Comparison of ENCODE assay signal across 17 cellular contexts in genomic region chr11:95545116-95545875, GRCh38.
DNase-seq lines count a peak whose midpoint lies in the region; ATAC-seq, FAIRE-seq and TF ChIP-seq lines count a peak whose summit lies in the region.
"Had no signal": no experiment of that assay in that cellular context is flagged by ENCODE, and none has a peak within 500 bp of the region (broad histone marks: within the 10 kb centered on the region; RNA-seq: fewer than 3 reads in every experiment).

No MANE protein-coding gene starts in this region.

- H3K4me1 ChIP-seq in esophagus muscularis mucosa, result peaks cover 0 to 6% (median 0%) of the 10 kb centered on the region in 4 donors
- peaks cover 15% of the 10 kb centered on the region for H3K4me1 ChIP-seq in CD4-positive, alpha-beta memory T cell (ENCODE audit: insufficient read depth, low read length)
- H3K4me1 ChIP-seq: parathyroid adenoma had no signal

- no peak overlapping the region for H3K27ac Mint-ChIP-seq in CD4-positive, alpha-beta memory T cell
- H3K27ac Mint-ChIP-seq: activated naive CD4-positive, alpha-beta T cell treated with anti-CD3 and anti-CD28 coated beads, Interleukin-2, amount 50 U/mL, for 24 hours had no signal

- H3K4me1 Mint-ChIP-seq in CD4-positive, alpha-beta memory T cell, result peaks cover 3 to 13% (median 10%) of the 10 kb centered on the region in 4 donors

- H3K9me3 ChIP-seq in esophagus muscularis mucosa, result no peaks in the 10 kb centered on the region
- no peaks in the 10 kb centered on the region for H3K9me3 ChIP-seq in CD4-positive, alpha-beta memory T cell (ENCODE audit: control insufficient read depth in 1 of 2, low read length in 2 of 2)
- H3K9me3 ChIP-seq: heart left ventricle, tibial artery had no signal

- no peak for TF ChIP-seq EP300 in esophagus muscularis mucosa (IDR thresholded peaks at IDR 0.05)

- no peak overlapping the region for H3K4me3 Mint-ChIP-seq in CD4-positive, alpha-beta memory T cell
- H3K4me3 Mint-ChIP-seq: activated naive CD4-positive, alpha-beta T cell treated with anti-CD3 and anti-CD28 coated beads, Interleukin-2, amount 50 U/mL, for 24 hours had no signal

- DNase-seq in HFF-Myc (ENCODE audit: extremely low read depth, low read depth) (no peak), SK-MEL-5 (ENCODE audit: low read depth, low spot score) (peak; percentile 47), esophagus muscularis mucosa (ENCODE audit: extremely low spot score) (peak; percentile 89), GM19239 (ENCODE audit: insufficient read length, low spot score) (no peak)
- no peak for DNase-seq in CD4-positive, alpha-beta memory T cell
- no peak for DNase-seq in activated CD4-positive, CD25-positive, alpha-beta regulatory T cell treated with anti-CD3 and anti-CD28 coated beads, Interleukin-2, amount 50 U/mL, for 72 hours
- DNase-seq: activated CD8-positive, alpha-beta memory T cell treated with anti-CD3 and anti-CD28 coated beads, Interleukin-2, amount 50 U/mL, for 48 hours; DND-41; heart left ventricle; NCI-H2171; tibial artery had no signal

- CTCF ChIA-PET in CD4-positive, alpha-beta memory T cell (lab: Charles Lee; ENCODE audit: partially characterized antibody), result interaction anchor here (1.3 to 3.2 kb wide), 5 partner anchors 9 to 391 kb away, joined by 6 to 14 read pairs (median 8); no protein-coding TSS in a partner anchor

- no peak for TF ChIP-seq POLR2A in esophagus muscularis mucosa (IDR thresholded peaks at IDR 0.05; ENCODE audit: low read depth)

- no peaks in the 10 kb centered on the region for H3K36me3 ChIP-seq in esophagus muscularis mucosa
- no peaks in the 10 kb centered on the region for H3K36me3 ChIP-seq in CD4-positive, alpha-beta memory T cell (ENCODE audit: insufficient read depth, low read length)
- H3K36me3 ChIP-seq: cardiac muscle cell, heart left ventricle, tibial artery had no signal

- TF ChIP-seq CTCF in C4-2B (conservative IDR thresholded peaks at IDR 0.05) (peak; percentile 50), HFF-Myc (IDR thresholded peaks at IDR 0.05; ENCODE audit: low read depth, low read length, missing control alignments) (peak; percentile 13), esophagus muscularis mucosa (IDR thresholded peaks at IDR 0.05) (no peak)

- no peaks in the 10 kb centered on the region for H3K36me3 Mint-ChIP-seq in CD4-positive, alpha-beta memory T cell

- no peaks in the 10 kb centered on the region for H3K9me3 Mint-ChIP-seq in CD4-positive, alpha-beta memory T cell

- 76% methylated on average over 9 of the region's 9 CpGs for WGBS in esophagus muscularis mucosa

- H3K27ac ChIP-seq in C4-2B (no peak overlapping the region), esophagus muscularis mucosa (replicated peaks in 1 of 4) (no peak overlapping the region)
- no peak overlapping the region for H3K27ac ChIP-seq in CD4-positive, alpha-beta memory T cell (ENCODE audit: low read depth, low read length)
- H3K27ac ChIP-seq: cardiac muscle cell, heart left ventricle, parathyroid adenoma, tibial artery had no signal

- FAIRE-seq in GM19239 (lab: Jason Lieb, UNC), result no peak
- FAIRE-seq: GM18507 had no signal

- no peak overlapping the region for H3K4me3 ChIP-seq in HFF-Myc (replicated peaks; ENCODE audit: low read depth, low read length)
- H3K4me3 ChIP-seq in esophagus muscularis mucosa, result no peak overlapping the region
- no peak overlapping the region for H3K4me3 ChIP-seq in CD4-positive, alpha-beta memory T cell (ENCODE audit: low read length in 2 of 2)
- H3K4me3 ChIP-seq: cardiac muscle cell, heart left ventricle, tibial artery had no signal

- intact Hi-C loops in esophagus muscularis mucosa (cut with DNase I), result no loop called here
- intact Hi-C loops in CD4-positive, alpha-beta memory T cell (cut with micrococcal nuclease), result no loop called here

- no peak for ATAC-seq in GM18858 (IDR thresholded peaks at IDR 0.05; ENCODE audit: unreplicated experiment)
- ATAC-seq: heart left ventricle had no signal

- no peaks in the 10 kb centered on the region for H3K27me3 Mint-ChIP-seq in CD4-positive, alpha-beta memory T cell
- H3K27me3 Mint-ChIP-seq: activated naive CD4-positive, alpha-beta T cell treated with anti-CD3 and anti-CD28 coated beads, Interleukin-2, amount 50 U/mL, for 24 hours had no signal

- in situ Hi-C loops in SK-MEL-5 (cut with HindIII; ENCODE audit: low pct_unique_long_range_greater_than_20kb, low sequenced_read_pairs), result no loop called here

- POLR2A ChIA-PET in CD4-positive, alpha-beta memory T cell (lab: Charles Lee; ENCODE audit: partially characterized antibody), result interaction anchor here (0.8 to 1.0 kb wide), 2 partner anchors 313 to 340 kb away, joined by 3 to 4 read pairs; no protein-coding TSS in a partner anchor

- H3K27me3 ChIP-seq in esophagus muscularis mucosa, result no peaks in the 10 kb centered on the region
- no peaks in the 10 kb centered on the region for H3K27me3 ChIP-seq in CD4-positive, alpha-beta memory T cell (ENCODE audit: insufficient read depth, low read length)
- H3K27me3 ChIP-seq: cardiac muscle cell, heart left ventricle, tibial artery had no signal

Comparison
In these comparisons a context has a peak if more than half of its experiments do, and no peak if none do; other contexts are left out.
1. CTCF ChIP-seq: peak in C4-2B (single experiment) and HFF-Myc (single experiment); none in esophagus muscularis mucosa (0 of 3).
2. DNase-seq: peak in SK-MEL-5 (single experiment) and esophagus muscularis mucosa (single experiment); none in HFF-Myc (single experiment), GM19239 (single experiment), CD4-positive, alpha-beta memory T cell (0 of 5) and activated CD4-positive, CD25-positive, alpha-beta regulatory T cell treated with anti-CD3 and anti-CD28 coated beads, Interleukin-2, amount 50 U/mL, for 72 hours (single experiment).